Comparison of ENCODE assay signal across 8 cellular contexts in the genomic region with DNA sequence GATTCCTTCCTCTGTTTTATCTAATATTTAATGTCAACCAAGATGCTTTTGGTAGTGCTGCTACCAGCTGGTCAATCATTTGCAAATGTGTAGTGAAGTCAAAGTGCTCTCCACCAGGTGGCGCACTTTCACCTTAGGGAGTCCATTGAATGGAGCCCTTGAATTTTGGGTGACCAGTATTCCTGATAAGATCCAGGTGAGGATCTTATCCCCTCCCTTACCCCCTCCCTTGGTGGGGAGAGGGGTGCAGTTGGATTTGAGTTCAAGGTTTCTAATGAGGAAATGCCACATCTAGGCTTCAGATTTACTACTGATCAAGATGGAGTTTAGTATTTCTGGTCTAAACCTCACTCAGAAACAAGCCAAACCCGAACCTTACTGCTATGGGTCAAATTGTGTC.
A peak's percentile ranks its signal among the peaks of the same experiment; 100 is the strongest.
DNase-seq lines count a peak whose midpoint lies in the region; ATAC-seq lines count a peak whose summit lies in the region.

No MANE protein-coding gene starts in this region.

- ATAC-seq in HG02884 (IDR thresholded peaks at IDR 0.05; ENCODE audit: unreplicated experiment) = peak; percentile 69
- ATAC-seq in activated CD4-positive, CD25-positive, alpha-beta regulatory T cell treated with anti-CD3 and anti-CD28 coated beads, Interleukin-2, amount 50 U/mL, for 24 hours = peak; percentile 60 to 65
- ATAC-seq in central memory CD8-positive, alpha-beta T cell (replicated peaks; ENCODE audit: extremely low read depth, poor library complexity, severe bottlenecking) = no peak

- DNase-seq in NCI-H1417 (lab: John Stamatoyannopoulos, UW) (peak; percentile 79 to 99 (median 96)), NCI-H1417 treated with DMSO at 0.1 percent for 48 hours (lab: John Stamatoyannopoulos, UW) (no peak), NCI-H2171 (lab: John Stamatoyannopoulos, UW) (peak; percentile 91), kidney tubule cell (ENCODE audit: low spot score) (peak; percentile 80)
- DNase-seq in central memory CD8-positive, alpha-beta T cell (ENCODE audit: low spot score in 2 of 2) = peak; percentile 59 to 65
- peak; percentile 88 to 91 for DNase-seq in stimulated activated CD4-positive, alpha-beta T cell treated with anti-CD3 and anti-CD28 coated beads, Interleukin-2, amount 100 ng/mL, for 48 hours

- H3K4me1 Mint-ChIP-seq in central memory CD8-positive, alpha-beta T cell = peaks cover 2% of the 10 kb centered on the region

- no peak overlapping the region for H3K4me3 Mint-ChIP-seq in central memory CD8-positive, alpha-beta T cell

- H3K27me3 Mint-ChIP-seq in central memory CD8-positive, alpha-beta T cell = peaks cover 30% of the 10 kb centered on the region

- H3K36me3 Mint-ChIP-seq in central memory CD8-positive, alpha-beta T cell (ENCODE audit: insufficient read depth) = peaks cover 2% of the 10 kb centered on the region

- H3K9me3 Mint-ChIP-seq in central memory CD8-positive, alpha-beta T cell = no peaks in the 10 kb centered on the region

- no peak overlapping the region for H3K27ac Mint-ChIP-seq in central memory CD8-positive, alpha-beta T cell (ENCODE audit: low read depth)
